1 cellular context compared by ENCODE assay signal in the genomic region with DNA sequence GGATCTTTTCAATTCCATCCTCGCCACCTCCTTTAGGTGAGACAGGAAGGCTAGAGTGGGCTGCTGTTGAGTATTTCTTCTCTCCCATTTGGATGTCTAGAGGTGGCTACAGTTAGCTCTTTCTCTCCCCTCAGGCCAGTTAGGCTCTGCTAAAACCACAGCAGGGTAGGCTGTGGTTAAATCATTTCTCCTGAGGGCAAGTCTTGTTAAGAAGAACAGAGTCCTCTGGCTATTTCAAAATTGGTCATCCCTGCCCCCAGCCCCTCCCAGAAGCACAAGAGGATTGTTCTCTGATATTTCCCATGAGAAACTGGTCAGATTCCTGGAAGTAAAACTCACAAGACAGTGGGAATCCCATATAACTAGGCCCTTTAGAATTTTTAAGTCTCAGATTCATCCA.
TF ChIP-seq lines count a peak whose summit lies in the region.

No MANE protein-coding gene starts in this region.

TF ChIP-seq in WTC11, 78 proteins besides CTCF, POLR2A, EP300 and RAD21 (continued from another document):
- TF ChIP-seq GRHL2 (CRISPR knock-in tag; IDR thresholded peaks at IDR 0.05; ENCODE audit: insufficient replicate concordance, severe bottlenecking) (no peak), NFATC4 (CRISPR knock-in tag; IDR thresholded peaks at IDR 0.05) (no peak), ZNF671 (CRISPR knock-in tag; IDR thresholded peaks at IDR 0.05) (no peak)
- TF ChIP-seq, protein P1, sequence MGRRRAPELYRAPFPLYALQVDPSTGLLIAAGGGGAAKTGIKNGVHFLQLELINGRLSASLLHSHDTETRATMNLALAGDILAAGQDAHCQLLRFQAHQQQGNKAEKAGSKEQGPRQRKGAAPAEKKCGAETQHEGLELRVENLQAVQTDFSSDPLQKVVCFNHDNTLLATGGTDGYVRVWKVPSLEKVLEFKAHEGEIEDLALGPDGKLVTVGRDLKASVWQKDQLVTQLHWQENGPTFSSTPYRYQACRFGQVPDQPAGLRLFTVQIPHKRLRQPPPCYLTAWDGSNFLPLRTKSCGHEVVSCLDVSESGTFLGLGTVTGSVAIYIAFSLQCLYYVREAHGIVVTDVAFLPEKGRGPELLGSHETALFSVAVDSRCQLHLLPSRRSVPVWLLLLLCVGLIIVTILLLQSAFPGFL (CRISPR knock-in tag; IDR thresholded peaks at IDR 0.05; ENCODE audit: borderline replicate concordance) = no peak
- TF ChIP-seq, protein P2, sequence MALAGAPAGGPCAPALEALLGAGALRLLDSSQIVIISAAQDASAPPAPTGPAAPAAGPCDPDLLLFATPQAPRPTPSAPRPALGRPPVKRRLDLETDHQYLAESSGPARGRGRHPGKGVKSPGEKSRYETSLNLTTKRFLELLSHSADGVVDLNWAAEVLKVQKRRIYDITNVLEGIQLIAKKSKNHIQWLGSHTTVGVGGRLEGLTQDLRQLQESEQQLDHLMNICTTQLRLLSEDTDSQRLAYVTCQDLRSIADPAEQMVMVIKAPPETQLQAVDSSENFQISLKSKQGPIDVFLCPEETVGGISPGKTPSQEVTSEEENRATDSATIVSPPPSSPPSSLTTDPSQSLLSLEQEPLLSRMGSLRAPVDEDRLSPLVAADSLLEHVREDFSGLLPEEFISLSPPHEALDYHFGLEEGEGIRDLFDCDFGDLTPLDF (CRISPR knock-in tag; IDR thresholded peaks at IDR 0.05) = no peak
- TF ChIP-seq, protein P3, sequence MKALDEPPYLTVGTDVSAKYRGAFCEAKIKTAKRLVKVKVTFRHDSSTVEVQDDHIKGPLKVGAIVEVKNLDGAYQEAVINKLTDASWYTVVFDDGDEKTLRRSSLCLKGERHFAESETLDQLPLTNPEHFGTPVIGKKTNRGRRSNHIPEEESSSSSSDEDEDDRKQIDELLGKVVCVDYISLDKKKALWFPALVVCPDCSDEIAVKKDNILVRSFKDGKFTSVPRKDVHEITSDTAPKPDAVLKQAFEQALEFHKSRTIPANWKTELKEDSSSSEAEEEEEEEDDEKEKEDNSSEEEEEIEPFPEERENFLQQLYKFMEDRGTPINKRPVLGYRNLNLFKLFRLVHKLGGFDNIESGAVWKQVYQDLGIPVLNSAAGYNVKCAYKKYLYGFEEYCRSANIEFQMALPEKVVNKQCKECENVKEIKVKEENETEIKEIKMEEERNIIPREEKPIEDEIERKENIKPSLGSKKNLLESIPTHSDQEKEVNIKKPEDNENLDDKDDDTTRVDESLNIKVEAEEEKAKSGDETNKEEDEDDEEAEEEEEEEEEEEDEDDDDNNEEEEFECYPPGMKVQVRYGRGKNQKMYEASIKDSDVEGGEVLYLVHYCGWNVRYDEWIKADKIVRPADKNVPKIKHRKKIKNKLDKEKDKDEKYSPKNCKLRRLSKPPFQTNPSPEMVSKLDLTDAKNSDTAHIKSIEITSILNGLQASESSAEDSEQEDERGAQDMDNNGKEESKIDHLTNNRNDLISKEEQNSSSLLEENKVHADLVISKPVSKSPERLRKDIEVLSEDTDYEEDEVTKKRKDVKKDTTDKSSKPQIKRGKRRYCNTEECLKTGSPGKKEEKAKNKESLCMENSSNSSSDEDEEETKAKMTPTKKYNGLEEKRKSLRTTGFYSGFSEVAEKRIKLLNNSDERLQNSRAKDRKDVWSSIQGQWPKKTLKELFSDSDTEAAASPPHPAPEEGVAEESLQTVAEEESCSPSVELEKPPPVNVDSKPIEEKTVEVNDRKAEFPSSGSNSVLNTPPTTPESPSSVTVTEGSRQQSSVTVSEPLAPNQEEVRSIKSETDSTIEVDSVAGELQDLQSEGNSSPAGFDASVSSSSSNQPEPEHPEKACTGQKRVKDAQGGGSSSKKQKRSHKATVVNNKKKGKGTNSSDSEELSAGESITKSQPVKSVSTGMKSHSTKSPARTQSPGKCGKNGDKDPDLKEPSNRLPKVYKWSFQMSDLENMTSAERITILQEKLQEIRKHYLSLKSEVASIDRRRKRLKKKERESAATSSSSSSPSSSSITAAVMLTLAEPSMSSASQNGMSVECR (CRISPR knock-in tag; IDR thresholded peaks at IDR 0.05; ENCODE audit: borderline replicate concordance) = no peak
